ENCODE assay signal across 1 cellular context in the genomic region with DNA sequence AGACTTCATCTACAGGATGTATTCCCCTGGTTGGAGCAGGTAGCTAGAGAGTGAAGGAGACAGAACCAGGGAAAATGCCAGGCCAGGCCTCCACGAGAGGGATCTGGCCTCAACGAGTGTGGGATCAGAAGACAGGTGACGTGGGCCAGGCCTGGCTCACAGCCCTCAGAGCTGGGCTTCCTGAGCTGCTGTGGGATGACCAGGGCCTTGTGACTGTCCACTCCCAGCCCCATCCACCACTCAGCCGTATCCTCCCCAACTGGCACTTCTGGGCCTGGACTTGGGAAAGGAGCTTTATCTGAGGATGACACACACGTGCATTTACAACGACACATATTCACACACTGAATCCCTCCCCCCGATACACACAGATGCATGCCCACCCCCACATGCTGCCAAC.
TF ChIP-seq lines count a peak whose summit lies in the region.

No MANE protein-coding gene starts in this region.

TF ChIP-seq in H1, 55 proteins besides CTCF, POLR2A, EP300 and RAD21:
- TF ChIP-seq KDM4A (IDR thresholded peaks at IDR 0.05; ENCODE audit: low read depth, low read length, severe bottlenecking): no peak
- TF ChIP-seq, protein P1, sequence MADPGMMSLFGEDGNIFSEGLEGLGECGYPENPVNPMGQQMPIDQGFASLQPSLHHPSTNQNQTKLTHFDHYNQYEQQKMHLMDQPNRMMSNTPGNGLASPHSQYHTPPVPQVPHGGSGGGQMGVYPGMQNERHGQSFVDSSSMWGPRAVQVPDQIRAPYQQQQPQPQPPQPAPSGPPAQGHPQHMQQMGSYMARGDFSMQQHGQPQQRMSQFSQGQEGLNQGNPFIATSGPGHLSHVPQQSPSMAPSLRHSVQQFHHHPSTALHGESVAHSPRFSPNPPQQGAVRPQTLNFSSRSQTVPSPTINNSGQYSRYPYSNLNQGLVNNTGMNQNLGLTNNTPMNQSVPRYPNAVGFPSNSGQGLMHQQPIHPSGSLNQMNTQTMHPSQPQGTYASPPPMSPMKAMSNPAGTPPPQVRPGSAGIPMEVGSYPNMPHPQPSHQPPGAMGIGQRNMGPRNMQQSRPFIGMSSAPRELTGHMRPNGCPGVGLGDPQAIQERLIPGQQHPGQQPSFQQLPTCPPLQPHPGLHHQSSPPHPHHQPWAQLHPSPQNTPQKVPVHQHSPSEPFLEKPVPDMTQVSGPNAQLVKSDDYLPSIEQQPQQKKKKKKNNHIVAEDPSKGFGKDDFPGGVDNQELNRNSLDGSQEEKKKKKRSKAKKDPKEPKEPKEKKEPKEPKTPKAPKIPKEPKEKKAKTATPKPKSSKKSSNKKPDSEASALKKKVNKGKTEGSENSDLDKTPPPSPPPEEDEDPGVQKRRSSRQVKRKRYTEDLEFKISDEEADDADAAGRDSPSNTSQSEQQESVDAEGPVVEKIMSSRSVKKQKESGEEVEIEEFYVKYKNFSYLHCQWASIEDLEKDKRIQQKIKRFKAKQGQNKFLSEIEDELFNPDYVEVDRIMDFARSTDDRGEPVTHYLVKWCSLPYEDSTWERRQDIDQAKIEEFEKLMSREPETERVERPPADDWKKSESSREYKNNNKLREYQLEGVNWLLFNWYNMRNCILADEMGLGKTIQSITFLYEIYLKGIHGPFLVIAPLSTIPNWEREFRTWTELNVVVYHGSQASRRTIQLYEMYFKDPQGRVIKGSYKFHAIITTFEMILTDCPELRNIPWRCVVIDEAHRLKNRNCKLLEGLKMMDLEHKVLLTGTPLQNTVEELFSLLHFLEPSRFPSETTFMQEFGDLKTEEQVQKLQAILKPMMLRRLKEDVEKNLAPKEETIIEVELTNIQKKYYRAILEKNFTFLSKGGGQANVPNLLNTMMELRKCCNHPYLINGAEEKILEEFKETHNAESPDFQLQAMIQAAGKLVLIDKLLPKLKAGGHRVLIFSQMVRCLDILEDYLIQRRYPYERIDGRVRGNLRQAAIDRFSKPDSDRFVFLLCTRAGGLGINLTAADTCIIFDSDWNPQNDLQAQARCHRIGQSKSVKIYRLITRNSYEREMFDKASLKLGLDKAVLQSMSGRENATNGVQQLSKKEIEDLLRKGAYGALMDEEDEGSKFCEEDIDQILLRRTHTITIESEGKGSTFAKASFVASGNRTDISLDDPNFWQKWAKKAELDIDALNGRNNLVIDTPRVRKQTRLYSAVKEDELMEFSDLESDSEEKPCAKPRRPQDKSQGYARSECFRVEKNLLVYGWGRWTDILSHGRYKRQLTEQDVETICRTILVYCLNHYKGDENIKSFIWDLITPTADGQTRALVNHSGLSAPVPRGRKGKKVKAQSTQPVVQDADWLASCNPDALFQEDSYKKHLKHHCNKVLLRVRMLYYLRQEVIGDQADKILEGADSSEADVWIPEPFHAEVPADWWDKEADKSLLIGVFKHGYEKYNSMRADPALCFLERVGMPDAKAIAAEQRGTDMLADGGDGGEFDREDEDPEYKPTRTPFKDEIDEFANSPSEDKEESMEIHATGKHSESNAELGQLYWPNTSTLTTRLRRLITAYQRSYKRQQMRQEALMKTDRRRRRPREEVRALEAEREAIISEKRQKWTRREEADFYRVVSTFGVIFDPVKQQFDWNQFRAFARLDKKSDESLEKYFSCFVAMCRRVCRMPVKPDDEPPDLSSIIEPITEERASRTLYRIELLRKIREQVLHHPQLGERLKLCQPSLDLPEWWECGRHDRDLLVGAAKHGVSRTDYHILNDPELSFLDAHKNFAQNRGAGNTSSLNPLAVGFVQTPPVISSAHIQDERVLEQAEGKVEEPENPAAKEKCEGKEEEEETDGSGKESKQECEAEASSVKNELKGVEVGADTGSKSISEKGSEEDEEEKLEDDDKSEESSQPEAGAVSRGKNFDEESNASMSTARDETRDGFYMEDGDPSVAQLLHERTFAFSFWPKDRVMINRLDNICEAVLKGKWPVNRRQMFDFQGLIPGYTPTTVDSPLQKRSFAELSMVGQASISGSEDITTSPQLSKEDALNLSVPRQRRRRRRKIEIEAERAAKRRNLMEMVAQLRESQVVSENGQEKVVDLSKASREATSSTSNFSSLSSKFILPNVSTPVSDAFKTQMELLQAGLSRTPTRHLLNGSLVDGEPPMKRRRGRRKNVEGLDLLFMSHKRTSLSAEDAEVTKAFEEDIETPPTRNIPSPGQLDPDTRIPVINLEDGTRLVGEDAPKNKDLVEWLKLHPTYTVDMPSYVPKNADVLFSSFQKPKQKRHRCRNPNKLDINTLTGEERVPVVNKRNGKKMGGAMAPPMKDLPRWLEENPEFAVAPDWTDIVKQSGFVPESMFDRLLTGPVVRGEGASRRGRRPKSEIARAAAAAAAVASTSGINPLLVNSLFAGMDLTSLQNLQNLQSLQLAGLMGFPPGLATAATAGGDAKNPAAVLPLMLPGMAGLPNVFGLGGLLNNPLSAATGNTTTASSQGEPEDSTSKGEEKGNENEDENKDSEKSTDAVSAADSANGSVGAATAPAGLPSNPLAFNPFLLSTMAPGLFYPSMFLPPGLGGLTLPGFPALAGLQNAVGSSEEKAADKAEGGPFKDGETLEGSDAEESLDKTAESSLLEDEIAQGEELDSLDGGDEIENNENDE (IDR thresholded peaks at IDR 0.05; ENCODE audit: insufficient replicate concordance, low read length): no peak
- no peak for TF ChIP-seq KDM1A (IDR thresholded peaks at IDR 0.05; ENCODE audit: borderline replicate concordance, low read length)
- no peak for TF ChIP-seq RFX5 (IDR thresholded peaks at IDR 0.05; ENCODE audit: borderline replicate concordance, low read depth, low read length)
